ENCODE assay signal across 2 cellular contexts in the genomic region with DNA sequence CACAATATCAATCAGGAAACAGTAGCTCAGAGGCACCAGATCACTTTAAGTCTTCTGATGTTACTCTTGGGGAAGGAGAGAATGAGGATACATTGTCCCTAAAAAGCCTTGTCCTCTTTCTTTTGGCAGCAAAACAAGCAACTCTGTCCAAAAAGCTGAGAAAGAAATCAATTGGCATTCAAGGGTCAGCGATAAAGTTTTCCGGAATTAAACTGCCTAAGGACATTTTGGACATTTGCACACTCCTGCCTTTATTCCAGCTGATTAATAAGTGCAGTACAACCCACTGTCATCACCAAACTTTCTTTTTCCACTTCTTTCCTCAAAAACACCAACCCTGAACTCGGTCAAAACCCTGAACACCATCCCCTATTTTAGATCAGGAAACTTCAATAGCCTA.
TF ChIP-seq lines count a peak whose summit lies in the region.

No MANE protein-coding gene starts in this region.

TF ChIP-seq in liver, 16 proteins besides CTCF, POLR2A, EP300 and RAD21 (continued from another document):
- TF ChIP-seq, protein P1, sequence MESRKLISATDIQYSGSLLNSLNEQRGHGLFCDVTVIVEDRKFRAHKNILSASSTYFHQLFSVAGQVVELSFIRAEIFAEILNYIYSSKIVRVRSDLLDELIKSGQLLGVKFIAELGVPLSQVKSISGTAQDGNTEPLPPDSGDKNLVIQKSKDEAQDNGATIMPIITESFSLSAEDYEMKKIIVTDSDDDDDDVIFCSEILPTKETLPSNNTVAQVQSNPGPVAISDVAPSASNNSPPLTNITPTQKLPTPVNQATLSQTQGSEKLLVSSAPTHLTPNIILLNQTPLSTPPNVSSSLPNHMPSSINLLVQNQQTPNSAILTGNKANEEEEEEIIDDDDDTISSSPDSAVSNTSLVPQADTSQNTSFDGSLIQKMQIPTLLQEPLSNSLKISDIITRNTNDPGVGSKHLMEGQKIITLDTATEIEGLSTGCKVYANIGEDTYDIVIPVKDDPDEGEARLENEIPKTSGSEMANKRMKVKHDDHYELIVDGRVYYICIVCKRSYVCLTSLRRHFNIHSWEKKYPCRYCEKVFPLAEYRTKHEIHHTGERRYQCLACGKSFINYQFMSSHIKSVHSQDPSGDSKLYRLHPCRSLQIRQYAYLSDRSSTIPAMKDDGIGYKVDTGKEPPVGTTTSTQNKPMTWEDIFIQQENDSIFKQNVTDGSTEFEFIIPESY (IDR thresholded peaks at IDR 0.05) = no peak
- no peak for TF ChIP-seq TAF1 (conservative IDR thresholded peaks at IDR 0.05)
- peak; percentile 32 for TF ChIP-seq SP1 (IDR thresholded peaks at IDR 0.05)
- TF ChIP-seq FOXA1 (IDR thresholded peaks at IDR 0.05) = no peak
- TF ChIP-seq NR2F2 (IDR thresholded peaks at IDR 0.05) = peak; percentile 50
- TF ChIP-seq, protein P2, sequence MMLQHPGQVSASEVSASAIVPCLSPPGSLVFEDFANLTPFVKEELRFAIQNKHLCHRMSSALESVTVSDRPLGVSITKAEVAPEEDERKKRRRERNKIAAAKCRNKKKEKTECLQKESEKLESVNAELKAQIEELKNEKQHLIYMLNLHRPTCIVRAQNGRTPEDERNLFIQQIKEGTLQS (IDR thresholded peaks at IDR 0.05) = no peak
- TF ChIP-seq HNF4A (conservative IDR thresholded peaks at IDR 0.05) = peak; percentile 27 to 42

TF ChIP-seq in HepG2, 621 proteins besides CTCF, POLR2A, EP300 and RAD21 (continued from another document):
- TF ChIP-seq, protein P3, sequence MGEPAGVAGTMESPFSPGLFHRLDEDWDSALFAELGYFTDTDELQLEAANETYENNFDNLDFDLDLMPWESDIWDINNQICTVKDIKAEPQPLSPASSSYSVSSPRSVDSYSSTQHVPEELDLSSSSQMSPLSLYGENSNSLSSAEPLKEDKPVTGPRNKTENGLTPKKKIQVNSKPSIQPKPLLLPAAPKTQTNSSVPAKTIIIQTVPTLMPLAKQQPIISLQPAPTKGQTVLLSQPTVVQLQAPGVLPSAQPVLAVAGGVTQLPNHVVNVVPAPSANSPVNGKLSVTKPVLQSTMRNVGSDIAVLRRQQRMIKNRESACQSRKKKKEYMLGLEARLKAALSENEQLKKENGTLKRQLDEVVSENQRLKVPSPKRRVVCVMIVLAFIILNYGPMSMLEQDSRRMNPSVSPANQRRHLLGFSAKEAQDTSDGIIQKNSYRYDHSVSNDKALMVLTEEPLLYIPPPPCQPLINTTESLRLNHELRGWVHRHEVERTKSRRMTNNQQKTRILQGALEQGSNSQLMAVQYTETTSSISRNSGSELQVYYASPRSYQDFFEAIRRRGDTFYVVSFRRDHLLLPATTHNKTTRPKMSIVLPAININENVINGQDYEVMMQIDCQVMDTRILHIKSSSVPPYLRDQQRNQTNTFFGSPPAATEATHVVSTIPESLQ (CRISPR knock-in tag; conservative IDR thresholded peaks at IDR 0.05) = no peak
- TF ChIP-seq TCF12 (IDR thresholded peaks at IDR 0.05) (no peak), TCF12 (CRISPR knock-in tag; IDR thresholded peaks at IDR 0.05) (no peak), SIN3A (IDR thresholded peaks at IDR 0.05; ENCODE audit: borderline replicate concordance, low read depth, low read length) (no peak), ZNF383 (CRISPR knock-in tag; IDR thresholded peaks at IDR 0.05; ENCODE audit: borderline replicate concordance) (no peak), PPARG (CRISPR knock-in tag; conservative IDR thresholded peaks at IDR 0.05) (no peak)
TF ChIP-seq in HepG2: peak in this region for 0.
